Comparison of ENCODE assay signal across 9 cellular contexts in genomic region chr16:3135120-3135715, GRCh38. TPM values are rescaled to one million over a fixed set of nuclear protein-coding genes. Genes with fewer than 3 reads are reported as not detected.
A peak's percentile ranks its signal among the peaks of the same experiment; 100 is the strongest.
DNase-seq lines count a peak whose midpoint lies in the region; ATAC-seq and TF ChIP-seq lines count a peak whose summit lies in the region.
"Had no signal": no experiment of that assay in that cellular context is flagged by ENCODE, and none has a peak within 500 bp of the region (broad histone marks: within the 10 kb centered on the region; RNA-seq: fewer than 3 reads in every experiment).

No MANE protein-coding gene starts in this region.

- peaks cover 3% of the 10 kb centered on the region for H3K4me1 ChIP-seq in testis

- CTCF ChIA-PET in Calu3 (lab: Charles Lee) = interaction anchor here (0.5 to 2.2 kb wide), 11 partner anchors 9 to 1353 kb away, joined by 3 to 19 read pairs (median 5); no protein-coding TSS in a partner anchor

- peak overlapping the region; percentile 70 for H3K27ac Mint-ChIP-seq in Calu3 (ENCODE audit: unreplicated experiment)
- peak overlapping the region; percentile 76 for H3K27ac Mint-ChIP-seq in activated naive CD8-positive, alpha-beta T cell treated with anti-CD3 and anti-CD28 coated beads, Interleukin-2, amount 50 U/mL, for 24 hours

- no peaks in the 10 kb centered on the region for H3K36me3 ChIP-seq in testis (ENCODE audit: low read depth, missing control alignments)

- intact Hi-C loops in Calu3 (cut with micrococcal nuclease; ENCODE audit: unreplicated experiment) = no loop called here
- intact Hi-C loops in testis (cut with DNase I; ENCODE audit: low total_unique reads) = no loop called here

- H3K4me3 Mint-ChIP-seq in Calu3 (ENCODE audit: low read depth, unreplicated experiment) = peak overlapping the region; percentile 83
- peak overlapping the region; percentile 91 for H3K4me3 Mint-ChIP-seq in activated naive CD8-positive, alpha-beta T cell treated with anti-CD3 and anti-CD28 coated beads, Interleukin-2, amount 50 U/mL, for 24 hours

- TF ChIP-seq POLR2A in testis (IDR thresholded peaks at IDR 0.05) = no peak

- peaks cover 49% of the 10 kb centered on the region for H3K36me3 Mint-ChIP-seq in Calu3 (ENCODE audit: insufficient read depth, unreplicated experiment)
- H3K36me3 Mint-ChIP-seq in activated naive CD8-positive, alpha-beta T cell treated with anti-CD3 and anti-CD28 coated beads, Interleukin-2, amount 50 U/mL, for 24 hours (ENCODE audit: low read depth) = peaks cover 11% of the 10 kb centered on the region

- H3K4me3 ChIP-seq in testis = peak overlapping the region; percentile 99

- no peaks in the 10 kb centered on the region for H3K9me3 Mint-ChIP-seq in Calu3 (ENCODE audit: low read depth, unreplicated experiment)
- H3K9me3 Mint-ChIP-seq in activated naive CD8-positive, alpha-beta T cell treated with anti-CD3 and anti-CD28 coated beads, Interleukin-2, amount 50 U/mL, for 24 hours = no peaks in the 10 kb centered on the region

- peak overlapping the region; percentile 96 to 97 for H3K27ac ChIP-seq in testis

- peaks cover 8% of the 10 kb centered on the region for H3K4me1 Mint-ChIP-seq in Calu3 (ENCODE audit: low read depth, unreplicated experiment)
- H3K4me1 Mint-ChIP-seq in activated naive CD8-positive, alpha-beta T cell treated with anti-CD3 and anti-CD28 coated beads, Interleukin-2, amount 50 U/mL, for 24 hours = peaks cover 28% of the 10 kb centered on the region

- ATAC-seq in HG02870 (IDR thresholded peaks at IDR 0.05; ENCODE audit: unreplicated experiment) = peak; percentile 5
- ATAC-seq in activated naive CD8-positive, alpha-beta T cell treated with anti-CD3 and anti-CD28 coated beads, Interleukin-2, amount 50 U/mL, for 24 hours = peak; percentile 57
- ATAC-seq in left lobe of liver = peak; percentile 1
- ATAC-seq in HG02588 (IDR thresholded peaks at IDR 0.05; ENCODE audit: unreplicated experiment) = no peak
- no peak for ATAC-seq in HG02981 (IDR thresholded peaks at IDR 0.05; ENCODE audit: unreplicated experiment)

- TF ChIP-seq CTCF in Calu3 (IDR thresholded peaks at IDR 0.05; ENCODE audit: unreplicated experiment) = no peak
- no peak for TF ChIP-seq CTCF in testis (IDR thresholded peaks at IDR 0.05)

- H3K27me3 ChIP-seq in testis = no peaks in the 10 kb centered on the region

- BruUV-seq in Calu3 (replicated peaks; lab: Mats Ljungman, UMichigan) = TSS peak; percentile 76

- DNase-seq in Calu3 (no peak), left lobe of liver (ENCODE audit: low spot score) (no peak), testis (no peak), dermis blood vessel endothelial cell (no peak)
- DNase-seq in activated naive CD8-positive, alpha-beta T cell treated with anti-CD3 and anti-CD28 coated beads, Interleukin-2, amount 50 U/mL, for 24 hours = no peak

- WGBS in testis, 2 donors = 0% methylated on average over 14 to 40 of the region's 44 CpGs

- H3K9me3 ChIP-seq in testis = no peaks in the 10 kb centered on the region

- no peaks in the 10 kb centered on the region for H3K27me3 Mint-ChIP-seq in Calu3 (ENCODE audit: unreplicated experiment)
- H3K27me3 Mint-ChIP-seq in activated naive CD8-positive, alpha-beta T cell treated with anti-CD3 and anti-CD28 coated beads, Interleukin-2, amount 50 U/mL, for 24 hours = no peaks in the 10 kb centered on the region

RNA-seq across cellular contexts. Expression of gene ZNF213, which starts 0.4 kb away (rescaled TPM):
- 9.8 and 11.8 TPM in 2 replicates for total RNA-seq in Calu3 (2022)
- total RNA-seq in left lobe of liver = 2.7 TPM
- 10 to 100 TPM; 43.1 to 57.3 TPM for total RNA-seq in testis
- polyA plus RNA-seq in testis (ENCODE audit: insufficient read depth, low read depth, low replicate concordance) = 46.8 TPM
- 6.6 and 14.6 TPM in 2 replicates for total RNA-seq in dermis blood vessel endothelial cell

RNA-seq across cellular contexts. Expression of gene ZNF205, which starts 22.8 kb away (rescaled TPM):
- 17.2 and 17.7 TPM in 2 replicates for total RNA-seq in Calu3 (2022)
- total RNA-seq in left lobe of liver = 7.0 TPM
- total RNA-seq in testis = 10 to 100 TPM in 1 of 2 donors, 1 to 10 TPM in 1; 9.8 to 19.4 TPM
- 5.5 TPM for polyA plus RNA-seq in testis (ENCODE audit: insufficient read depth, low read depth, low replicate concordance)
- 26.2 and 30.2 TPM in 2 replicates for total RNA-seq in dermis blood vessel endothelial cell

RNA-seq across cellular contexts. Expression of gene ZSCAN10, which starts 36.1 kb away (rescaled TPM):
- total RNA-seq in Calu3 (2022) (not detected in 2 replicates), left lobe of liver (0.10 TPM), testis (under 1 TPM; 0.79 to 0.93 TPM), dermis blood vessel endothelial cell (not detected in 2 replicates)
- 0.91 TPM for polyA plus RNA-seq in testis (ENCODE audit: insufficient read depth, low read depth, low replicate concordance)

RNA-seq across cellular contexts. Expression of gene OR1F1, which starts 52.8 kb away (rescaled TPM):
- total RNA-seq in Calu3 (2022) (0.40 and 0.54 TPM in 2 replicates), left lobe of liver (not detected), testis (not detected), dermis blood vessel endothelial cell (not detected in 2 replicates)
- not detected for polyA plus RNA-seq in testis (ENCODE audit: insufficient read depth, low read depth, low replicate concordance)
- total RNA-seq: T-helper 2 cell treated with Interferon-gamma antibody and Interleukin-4, amounts not matched to agents 100 ng/mL and 5 ng/mL, for 36 hours had no signal

Comparison
In these comparisons a context has a peak if more than half of its experiments do, and no peak if none do; other contexts are left out.
1. ATAC-seq: peak in HG02870 (single experiment), activated naive CD8-positive, alpha-beta T cell treated with anti-CD3 and anti-CD28 coated beads, Interleukin-2, amount 50 U/mL, for 24 hours (single experiment) and left lobe of liver (single experiment); none in HG02588 (single experiment) and HG02981 (single experiment).